Comparison of ENCODE assay signal across 18 cellular contexts in genomic region chr21:42088658-42089057, GRCh38. TPM values are rescaled to one million over a fixed set of nuclear protein-coding genes. Genes with fewer than 3 reads are reported as not detected.
"Had no signal": no experiment of that assay in that cellular context is flagged by ENCODE, and none has a peak within 500 bp of the region (broad histone marks: within the 10 kb centered on the region; RNA-seq: fewer than 3 reads in every experiment).

No MANE protein-coding gene starts in this region.

- H3K27ac Mint-ChIP-seq: neural progenitor cell, type B pancreatic cell had no signal

- H3K4me1 ChIP-seq: neural progenitor cell, right atrium auricular region had no signal

- H3K36me3 Mint-ChIP-seq: naive B cell, neural progenitor cell, type B pancreatic cell had no signal

- H3K27me3 ChIP-seq: ovary, right atrium auricular region, suprapubic skin, thyroid gland had no signal

- H3K36me3 ChIP-seq: heart right ventricle, neural progenitor cell, ovary, right atrium auricular region, suprapubic skin, thyroid gland had no signal

- H3K4me3 ChIP-seq: heart right ventricle, neural progenitor cell, ovary, right atrium auricular region, suprapubic skin, thyroid gland had no signal

- ATAC-seq: esophagus mucosa; heart right ventricle; stimulated activated naive CD8-positive, alpha-beta T cell treated with anti-CD3 and anti-CD28 coated beads, Interleukin-15, Interleukin-2, amounts not matched to agents 100 U/mL and 50 U/mL, for 24 hours had no signal

- H3K4me3 Mint-ChIP-seq: naive B cell, neural progenitor cell, type B pancreatic cell had no signal

- H3K9me3 Mint-ChIP-seq: naive B cell, neural progenitor cell, type B pancreatic cell had no signal

- H3K4me2 ChIP-seq: neural progenitor cell had no signal

- H3K27ac ChIP-seq: heart right ventricle, neural progenitor cell, ovary, right atrium auricular region, suprapubic skin, thyroid gland had no signal

- H3K9me3 ChIP-seq: heart right ventricle, ovary, right atrium auricular region, suprapubic skin, thyroid gland had no signal

- DNase-seq: effector memory CD4-positive, alpha-beta T cell; heart right ventricle; kidney glomerular epithelial cell; mesendoderm; naive B cell; ovary; stimulated activated naive CD8-positive, alpha-beta T cell treated with anti-CD3 and anti-CD28 coated beads, Interleukin-15, Interleukin-2, amounts not matched to agents 100 U/mL and 50 U/mL, for 24 hours; thyroid gland had no signal

- H3K9ac ChIP-seq: neural progenitor cell had no signal

RNA-seq across cellular contexts. Expression of gene UMODL1, which starts 17.5 kb away (rescaled TPM):
- total RNA-seq: fibroblast of lung, frontal cortex, glomerular endothelial cell, lung microvascular endothelial cell, posterior vena cava, right atrium auricular region, thyroid gland had no signal
- polyA plus RNA-seq: fibroblast of lung, heart right ventricle had no signal
